Comparison of ENCODE assay signal across 1 cellular context in the genomic region with DNA sequence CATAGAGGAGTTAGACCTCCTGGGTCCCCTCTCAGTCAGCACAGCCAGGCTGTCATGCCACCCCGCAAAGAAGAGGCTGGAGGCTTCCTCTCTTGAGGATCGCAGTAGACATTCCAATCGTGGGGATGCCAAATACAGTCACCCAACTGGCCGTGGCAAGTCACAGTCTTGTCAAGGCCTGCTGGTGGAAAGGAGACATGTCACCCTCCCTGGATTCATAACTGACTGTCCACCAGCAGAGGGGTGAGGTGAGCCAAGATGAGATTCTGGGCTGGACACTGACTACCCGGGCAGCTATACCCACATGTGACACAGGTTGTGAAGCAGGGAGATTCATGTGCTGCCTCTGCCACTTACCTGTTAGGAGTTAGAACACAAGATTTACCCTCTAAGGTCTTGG.
TF ChIP-seq lines count a peak whose summit lies in the region.

No MANE protein-coding gene starts in this region.

TF ChIP-seq in HCT116, 20 proteins besides CTCF, POLR2A, EP300 and RAD21:
- TF ChIP-seq, protein P1, sequence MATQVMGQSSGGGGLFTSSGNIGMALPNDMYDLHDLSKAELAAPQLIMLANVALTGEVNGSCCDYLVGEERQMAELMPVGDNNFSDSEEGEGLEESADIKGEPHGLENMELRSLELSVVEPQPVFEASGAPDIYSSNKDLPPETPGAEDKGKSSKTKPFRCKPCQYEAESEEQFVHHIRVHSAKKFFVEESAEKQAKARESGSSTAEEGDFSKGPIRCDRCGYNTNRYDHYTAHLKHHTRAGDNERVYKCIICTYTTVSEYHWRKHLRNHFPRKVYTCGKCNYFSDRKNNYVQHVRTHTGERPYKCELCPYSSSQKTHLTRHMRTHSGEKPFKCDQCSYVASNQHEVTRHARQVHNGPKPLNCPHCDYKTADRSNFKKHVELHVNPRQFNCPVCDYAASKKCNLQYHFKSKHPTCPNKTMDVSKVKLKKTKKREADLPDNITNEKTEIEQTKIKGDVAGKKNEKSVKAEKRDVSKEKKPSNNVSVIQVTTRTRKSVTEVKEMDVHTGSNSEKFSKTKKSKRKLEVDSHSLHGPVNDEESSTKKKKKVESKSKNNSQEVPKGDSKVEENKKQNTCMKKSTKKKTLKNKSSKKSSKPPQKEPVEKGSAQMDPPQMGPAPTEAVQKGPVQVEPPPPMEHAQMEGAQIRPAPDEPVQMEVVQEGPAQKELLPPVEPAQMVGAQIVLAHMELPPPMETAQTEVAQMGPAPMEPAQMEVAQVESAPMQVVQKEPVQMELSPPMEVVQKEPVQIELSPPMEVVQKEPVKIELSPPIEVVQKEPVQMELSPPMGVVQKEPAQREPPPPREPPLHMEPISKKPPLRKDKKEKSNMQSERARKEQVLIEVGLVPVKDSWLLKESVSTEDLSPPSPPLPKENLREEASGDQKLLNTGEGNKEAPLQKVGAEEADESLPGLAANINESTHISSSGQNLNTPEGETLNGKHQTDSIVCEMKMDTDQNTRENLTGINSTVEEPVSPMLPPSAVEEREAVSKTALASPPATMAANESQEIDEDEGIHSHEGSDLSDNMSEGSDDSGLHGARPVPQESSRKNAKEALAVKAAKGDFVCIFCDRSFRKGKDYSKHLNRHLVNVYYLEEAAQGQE (IDR thresholded peaks at IDR 0.05; ENCODE audit: low read depth), result no peak
- no peak for TF ChIP-seq ZNF274 (IDR thresholded peaks at IDR 0.05; ENCODE audit: low read depth, low read length)
